26 cellular contexts compared by ENCODE assay signal in the genomic region with DNA sequence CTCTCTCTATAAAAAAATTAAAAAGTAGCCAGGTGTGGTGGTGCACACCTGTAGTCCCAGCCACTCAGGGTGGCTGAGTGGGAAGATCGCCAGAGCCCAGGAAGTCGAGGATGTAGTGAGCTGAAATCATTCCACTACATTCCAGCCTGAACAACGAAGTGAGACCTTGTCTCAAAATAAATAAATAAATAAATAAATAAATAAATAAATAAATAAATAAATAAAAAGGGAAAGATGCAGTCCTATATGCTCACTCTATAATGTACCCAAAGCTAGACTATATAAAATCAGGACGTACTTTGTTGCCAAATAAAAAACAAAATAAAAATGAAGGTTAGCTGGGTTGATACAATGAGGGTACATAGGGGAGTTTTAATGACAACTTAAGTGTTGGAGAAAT. TPM values are rescaled to one million over a fixed set of nuclear protein-coding genes. Genes with fewer than 3 reads are reported as not detected.
DNase-seq lines count a peak whose midpoint lies in the region; ATAC-seq, FAIRE-seq and TF ChIP-seq lines count a peak whose summit lies in the region.
"Had no signal": no experiment of that assay in that cellular context is flagged by ENCODE, and none has a peak within 500 bp of the region (broad histone marks: within the 10 kb centered on the region; RNA-seq: fewer than 3 reads in every experiment).

No MANE protein-coding gene starts in this region.

- H2BK120ac ChIP-seq in H9 (ENCODE audit: low read depth, low read length, poor library complexity, severe bottlenecking): no peak overlapping the region

- H3K9ac ChIP-seq in H9 (ENCODE audit: extremely low read depth, insufficient read length, low read length) (no peak overlapping the region), kidney (ENCODE audit: low read length in 2 of 2) (no peak overlapping the region)
- H3K9ac ChIP-seq: BLaER1 had no signal

- H3K27ac Mint-ChIP-seq in H9: peak overlapping the region in 2 of 3 experiments; percentile 26 to 28; a peak in 3 of 7 replicates
- peak overlapping the region in 2 of 5 experiments; percentile 31 to 52 for H3K27ac Mint-ChIP-seq in brain
- H3K27ac Mint-ChIP-seq: CD14-positive monocyte; CD4-positive, alpha-beta memory T cell; CD4-positive, CD25-positive, alpha-beta regulatory T cell; CD8-positive, alpha-beta memory T cell had no signal

- no peak overlapping the region for H2BK15ac ChIP-seq in H9 (ENCODE audit: low read depth, low read length)

- H3K14ac ChIP-seq in H9 (ENCODE audit: insufficient read depth, low read length): no peak overlapping the region

- H3K27me3 Mint-ChIP-seq in H9 (ENCODE audit: low read depth) (no peaks in the 10 kb centered on the region), brain (no peaks in the 10 kb centered on the region)

- H2BK12ac ChIP-seq in H9 (ENCODE audit: insufficient read length, low read depth, low read length): no peak overlapping the region

- no peaks in the 10 kb centered on the region for H3K9me3 ChIP-seq in H9 (ENCODE audit: control insufficient read depth, low read depth, low read length)
- H3K9me3 ChIP-seq in kidney (ENCODE audit: control insufficient read depth in 1 of 2, low read length in 2 of 2): no peaks in the 10 kb centered on the region
- H3K9me3 ChIP-seq: BE2C, BLaER1 had no signal

- H3K79me2 ChIP-seq in H9 (ENCODE audit: insufficient read depth, low read length): no peaks in the 10 kb centered on the region

- no peak overlapping the region for H3K56ac ChIP-seq in H9 (ENCODE audit: insufficient read length, low read depth, low read length)

- H3K23me2 ChIP-seq in H9 (ENCODE audit: insufficient read length, low read depth, low read length, poor library complexity, severe bottlenecking): no peaks in the 10 kb centered on the region

- H3K23ac ChIP-seq in H9 (ENCODE audit: insufficient read length, low read depth, low read length): no peak overlapping the region

- H3K4ac ChIP-seq in H9 (ENCODE audit: low read depth, low read length): no peak overlapping the region

- no peak overlapping the region for H3K4me3 Mint-ChIP-seq in H9
- peak overlapping the region in 4 of 5 experiments; percentile 7 to 22 (median 13) for H3K4me3 Mint-ChIP-seq in brain
- H3K4me3 Mint-ChIP-seq: CD14-positive monocyte; CD4-positive, alpha-beta memory T cell; CD4-positive, CD25-positive, alpha-beta regulatory T cell; CD8-positive, alpha-beta memory T cell had no signal

- H4K5ac ChIP-seq in H9 (ENCODE audit: insufficient read length, low read depth, low read length): no peak overlapping the region

- intact Hi-C loops in kidney (cut with DNase I): no loop called here

- FAIRE-seq in kidney (lab: Jason Lieb, UNC): no peak
- FAIRE-seq: A204.1, GM12878, GM12892, GM18507 had no signal

- no peaks in the 10 kb centered on the region; the same call in 1 of the 2 replicates for H3K4me1 ChIP-seq in H9 (ENCODE audit: insufficient read depth, low read length)
- no peaks in the 10 kb centered on the region for H3K4me1 ChIP-seq in kidney (ENCODE audit: control insufficient read depth in 1 of 2, insufficient read depth in 1 of 2, low read depth in 1 of 2, low read length in 2 of 2)
- H3K4me1 ChIP-seq: BE2C had no signal

- TF ChIP-seq CTCF in H9 (conservative IDR thresholded peaks at IDR 0.05) (no peak), brain (conservative IDR thresholded peaks at IDR 0.05) (no peak), kidney (IDR thresholded peaks at IDR 0.05; ENCODE audit: borderline replicate concordance, extremely low read depth, insufficient read depth) (no peak)

- H2BK20ac ChIP-seq in H9 (ENCODE audit: low read depth, low read length, poor library complexity, severe bottlenecking): no peak overlapping the region

- H3K79me1 ChIP-seq in H9 (ENCODE audit: insufficient read depth, low read depth, low read length, poor library complexity, severe bottlenecking): no peaks in the 10 kb centered on the region

- H3K4me3 ChIP-seq in kidney (ENCODE audit: low read length in 2 of 2): no peak overlapping the region
- H3K4me3 ChIP-seq: BLaER1, GM12878 had no signal

- H3K36me3 ChIP-seq in kidney (ENCODE audit: control insufficient read depth in 1 of 2, insufficient read depth in 2 of 2, low read length in 2 of 2): no peaks in the 10 kb centered on the region
- H3K36me3 ChIP-seq: BE2C, BLaER1 had no signal

- H4K20me1 ChIP-seq in H9 (ENCODE audit: control insufficient read depth, insufficient read depth, insufficient read length): no peaks in the 10 kb centered on the region
- H4K20me1 ChIP-seq: BLaER1 had no signal

- H3K36me3 Mint-ChIP-seq in H9 (ENCODE audit: insufficient read depth in 1 of 3, low read depth in 3 of 3) (peaks cover 0 to 3% (median under 1%) of the 10 kb centered on the region in 3 experiments; a peak in 4 of 7 replicates), brain (peaks cover 4% of the 10 kb centered on the region)
- H3K36me3 Mint-ChIP-seq: CD14-positive monocyte; CD4-positive, alpha-beta memory T cell; CD4-positive, CD25-positive, alpha-beta regulatory T cell had no signal

- H3K9me3 Mint-ChIP-seq in H9: no peaks in the 10 kb centered on the region; a peak in 1 of 5 replicates
- peaks cover 0 to 3% (median 0%) of the 10 kb centered on the region in 5 experiments for H3K9me3 Mint-ChIP-seq in brain
- H3K9me3 Mint-ChIP-seq: CD4-positive, alpha-beta memory T cell; CD8-positive, alpha-beta memory T cell had no signal

- no peak overlapping the region for H2BK5ac ChIP-seq in H9 (ENCODE audit: insufficient read length, low read length)

- ATAC-seq in GM21367 (IDR thresholded peaks at IDR 0.05; ENCODE audit: unreplicated experiment): no peak
- ATAC-seq: GM12878 had no signal

- H3K27me3 ChIP-seq in H9 (ENCODE audit: insufficient read depth, low read length): no peaks in the 10 kb centered on the region
- H3K27me3 ChIP-seq: BE2C, BLaER1 had no signal

- no peak overlapping the region for H2AFZ ChIP-seq in H9 (ENCODE audit: low read length)

- peaks cover 60 to 70% of the 10 kb centered on the region in 2 experiments for H3K4me1 Mint-ChIP-seq in H9
- peaks cover 77% of the 10 kb centered on the region for H3K4me1 Mint-ChIP-seq in brain
- H3K4me1 Mint-ChIP-seq: CD4-positive, CD25-positive, alpha-beta regulatory T cell; CD8-positive, alpha-beta memory T cell had no signal

- H4K91ac ChIP-seq in H9 (ENCODE audit: insufficient read length, low read depth, low read length): no peak overlapping the region

- no CpG with 5 or more reads among the region's 4 CpGs for WGBS in H9 (ENCODE audit: extremely low coverage, insufficient read length, low lambda C conversion rate)

- no peak for DNase-seq in H9
- no peak for DNase-seq in dermis blood vessel endothelial cell
- DNase-seq in kidney: no peak
- DNase-seq: 8988T; AML-193; BE2C; C1 segment of cervical spinal cord; CD4-positive, alpha-beta memory T cell; CD4-positive, CD25-positive, alpha-beta regulatory T cell; CD8-positive, alpha-beta memory T cell; COR-L47; DMS 273 treated with DMSO at 0.1 percent for 48 hours; DMS153; DMS53; DMS79; DND-41; EL; GDM1 had no signal

- no peak overlapping the region for H4K8ac ChIP-seq in H9 (replicated peaks; ENCODE audit: insufficient read length, low read depth, low read length)

- H3T11ph ChIP-seq in H9 (ENCODE audit: low read length): no peak overlapping the region

- no peak overlapping the region for H3K4me2 ChIP-seq in H9 (ENCODE audit: insufficient read depth, insufficient read length, low read length)
- H3K4me2 ChIP-seq: BLaER1 had no signal

- no peak overlapping the region for H3K27ac ChIP-seq in H9 (ENCODE audit: insufficient read length, low read depth, low read length)
- no peak overlapping the region for H3K27ac ChIP-seq in kidney (ENCODE audit: low read depth in 2 of 2, low read length in 2 of 2)
- H3K27ac ChIP-seq: BLaER1 had no signal

- H2AK5ac ChIP-seq in H9 (ENCODE audit: insufficient read length, low read length): no peak overlapping the region

- no peak overlapping the region for H3K18ac ChIP-seq in H9 (ENCODE audit: insufficient read length, low read depth, low read length)

RNA-seq across cellular contexts. Expression of a gene that starts 26.1 kb away (rescaled TPM):
- total RNA-seq in H9 (2021) (28.7 and 30.8 TPM in 2 replicates), dermis blood vessel endothelial cell (45.1 and 78.7 TPM in 2 replicates), kidney (31.4 TPM)
- polyA plus RNA-seq in brain (ENCODE audit: insufficient read depth, low read depth, low replicate concordance) (18.2 TPM), kidney (ENCODE audit: insufficient read depth, low read depth, low replicate concordance) (4.4 TPM)
- total RNA-seq: CD4-positive, CD25-positive, alpha-beta regulatory T cell had no signal
- polyA plus RNA-seq: CD4-positive, alpha-beta memory T cell; CD8-positive, alpha-beta memory T cell had no signal

Comparison
In these comparisons a context has a peak if more than half of its experiments do, and no peak if none do; other contexts are left out.
1. H3K4me3 Mint-ChIP-seq: peak in brain (4 of 5); none in H9 (0 of 2).